Comparison of ENCODE assay signal across 30 cellular contexts in genomic region chr4:19399001-19399400, GRCh38.
DNase-seq lines count a peak whose midpoint lies in the region; ATAC-seq and TF ChIP-seq lines count a peak whose summit lies in the region.
"Had no signal": no experiment of that assay in that cellular context is flagged by ENCODE, and none has a peak within 500 bp of the region (broad histone marks: within the 10 kb centered on the region; RNA-seq: fewer than 3 reads in every experiment).

No MANE protein-coding gene starts in this region.

- H3K79me2 ChIP-seq in SK-N-SH (ENCODE audit: insufficient read depth), result no peaks in the 10 kb centered on the region
- no peaks in the 10 kb centered on the region for H3K79me2 ChIP-seq in fibroblast of lung (ENCODE audit: control insufficient read depth, insufficient read depth, low read length)

- no peak for TF ChIP-seq RAD21 in SK-N-SH (IDR thresholded peaks at IDR 0.05; ENCODE audit: low read length)

- H3K36me3 ChIP-seq in SK-N-SH (replicated peaks in 1 of 2; ENCODE audit: control insufficient read depth in 1 of 2, insufficient read depth in 2 of 2, low read length in 1 of 2), result no peaks in the 10 kb centered on the region
- no peaks in the 10 kb centered on the region for H3K36me3 ChIP-seq in RWPE2 (ENCODE audit: low read depth)
- H3K36me3 ChIP-seq in fibroblast of lung (ENCODE audit: control insufficient read depth, insufficient read depth, low read length), result no peaks in the 10 kb centered on the region
- no peaks in the 10 kb centered on the region for H3K36me3 ChIP-seq in ascending aorta

- DNase-seq in SK-N-SH (no peak), RWPE2 (ENCODE audit: low spot score) (no peak), fibroblast of lung (ENCODE audit: low read depth in 2 of 2) (peak; percentile 45 to 54), NCI-H774 (lab: John Stamatoyannopoulos, UW) (no peak), NAMALWA (ENCODE audit: low spot score) (no peak), ascending aorta (ENCODE audit: low spot score in 2 of 2) (no peak)
- DNase-seq: activated CD4-positive, alpha-beta T cell treated with anti-CD3 and anti-CD28 coated beads, Interleukin-2, amount 50 U/mL, for 4 hours; activated CD4-positive, CD25-positive, alpha-beta regulatory T cell; activated CD8-positive, alpha-beta memory T cell treated with anti-CD3 and anti-CD28 coated beads, Interleukin-2, amount 10 ng/mL, durations not matched to agents 7 days and 5 days; activated gamma-delta T cell; activated naive CD8-positive, alpha-beta T cell treated with anti-CD3 and anti-CD28 coated beads for 36 hours; activated T-cell treated with anti-CD3 and anti-CD28 coated beads, Interleukin-2, amount 50 U/mL, for 4 hours; CD4-positive, alpha-beta memory T cell; dermis blood vessel endothelial cell; endodermal cell; H9; mesendoderm; NCI-H146; NCI-H226; NCI-H82; right cardiac atrium; RPMI8226; stimulated activated naive CD4-positive, alpha-beta T cell had no signal

- ATAC-seq in SK-N-SH treated with all-trans-retinoic acid at 6 μM for 48 hours, result no peak; the same call in 2 of the 3 replicates
- ATAC-seq in RWPE2 (ENCODE audit: low read depth), result peak; percentile 48; the same call in 2 of the 3 replicates
- ATAC-seq in HG03521 (IDR thresholded peaks at IDR 0.05; ENCODE audit: unreplicated experiment), result no peak
- ATAC-seq: activated CD8-positive, alpha-beta memory T cell treated with anti-CD3 and anti-CD28 coated beads, Interleukin-2, amount 10 ng/mL, durations not matched to agents 7 days and 5 days; activated T-cell treated with anti-CD3 and anti-CD28 coated beads, Interleukin-2, amount 50 U/mL, for 4 hours; esophagus mucosa; GM12878; left lobe of liver; right cardiac atrium had no signal

- H3F3A ChIP-seq in SK-N-SH (replicated peaks; ENCODE audit: insufficient read depth), result peaks cover 5% of the 10 kb centered on the region

- no peaks in the 10 kb centered on the region for H4K20me1 ChIP-seq in SK-N-SH (ENCODE audit: insufficient read depth)
- no peaks in the 10 kb centered on the region for H4K20me1 ChIP-seq in fibroblast of lung (ENCODE audit: control insufficient read depth, extremely low read depth, insufficient read depth, low read length)

- no peaks in the 10 kb centered on the region for H3K9me2 ChIP-seq in SK-N-SH

- H3K9me3 ChIP-seq in SK-N-SH, result no peaks in the 10 kb centered on the region
- no peaks in the 10 kb centered on the region for H3K9me3 ChIP-seq in RWPE2 (ENCODE audit: severe bottlenecking)
- H3K9me3 ChIP-seq in fibroblast of lung (ENCODE audit: control insufficient read depth, insufficient read depth, low read depth, low read length), result no peaks in the 10 kb centered on the region
- no peaks in the 10 kb centered on the region for H3K9me3 ChIP-seq in ascending aorta

- H3K4me2 ChIP-seq in SK-N-SH, result no peak overlapping the region
- H3K4me2 ChIP-seq in fibroblast of lung (ENCODE audit: extremely low read depth, insufficient read depth, low read length), result no peak overlapping the region
- H3K4me2 ChIP-seq: smooth muscle cell had no signal

- H3K27ac ChIP-seq in SK-N-SH (ENCODE audit: low read depth in 2 of 2, low read length in 1 of 2) (no peak overlapping the region), RWPE2 (ENCODE audit: poor library complexity, severe bottlenecking) (peak overlapping the region; percentile 10), fibroblast of lung (ENCODE audit: insufficient read depth, low read length) (no peak overlapping the region), ascending aorta (no peak overlapping the region)
- H3K27ac ChIP-seq: 22Rv1 had no signal

- H3K4me3 ChIP-seq in SK-N-SH (ENCODE audit: low read depth in 2 of 2, low read length in 1 of 2) (no peak overlapping the region), RWPE2 (ENCODE audit: severe bottlenecking) (no peak overlapping the region), fibroblast of lung (replicated peaks in 1 of 4; ENCODE audit: control extremely low read depth in 1 of 4, insufficient read depth in 1 of 4, low read depth in 3 of 4, low read length in 4 of 4) (no peak overlapping the region), ascending aorta (no peak overlapping the region)
- H3K4me3 ChIP-seq: GM12878, smooth muscle cell had no signal

- H2AFZ ChIP-seq in SK-N-SH (ENCODE audit: low read depth) (no peak overlapping the region), fibroblast of lung (ENCODE audit: low read length) (no peak overlapping the region)

- POLR2A ChIA-PET in SK-N-SH (lab: Yijun Ruan, JAX), result no interaction called here

- CTCF ChIA-PET in SK-N-SH (lab: Yijun Ruan, JAX), result no interaction called here

- H3K4me1 ChIP-seq in SK-N-SH (ENCODE audit: control insufficient read depth in 1 of 2, insufficient read depth in 2 of 2, low read depth in 1 of 2, low read length in 1 of 2) (no peaks in the 10 kb centered on the region), RWPE2 (ENCODE audit: insufficient read depth, poor library complexity, severe bottlenecking) (peaks cover 6% of the 10 kb centered on the region), fibroblast of lung (ENCODE audit: control insufficient read depth, extremely low read depth, insufficient read depth, low read length) (no peaks in the 10 kb centered on the region), ascending aorta (no peaks in the 10 kb centered on the region)

- H3K27me3 ChIP-seq in SK-N-SH (ENCODE audit: insufficient read depth) (no peaks in the 10 kb centered on the region), RWPE2 (ENCODE audit: insufficient read depth, poor library complexity, severe bottlenecking) (no peaks in the 10 kb centered on the region), fibroblast of lung (ENCODE audit: control insufficient read depth, insufficient read depth, low read length) (no peaks in the 10 kb centered on the region), ascending aorta (no peaks in the 10 kb centered on the region)

- H3K9ac ChIP-seq in SK-N-SH (no peak overlapping the region), fibroblast of lung (ENCODE audit: insufficient read depth, low read length) (no peak overlapping the region)

- intact Hi-C loops in ascending aorta (cut with DNase I), result no loop called here

- TF ChIP-seq CTCF in SK-N-SH (IDR thresholded peaks at IDR 0.05) (no peak), RWPE2 (IDR thresholded peaks at IDR 0.05; ENCODE audit: poor library complexity, severe bottlenecking) (no peak), fibroblast of lung (conservative IDR thresholded peaks at IDR 0.05 in 1 of 2, IDR thresholded peaks at IDR 0.05 in 1 of 2; ENCODE audit: low read depth in 1 of 2, low read length in 2 of 2) (no peak), ascending aorta (IDR thresholded peaks at IDR 0.05) (no peak)

- no peak for TF ChIP-seq EP300 in SK-N-SH (IDR thresholded peaks at IDR 0.05; ENCODE audit: borderline replicate concordance in 1 of 2, low read depth in 1 of 2, low read length in 1 of 2)

TF ChIP-seq in SK-N-SH, 30 proteins besides CTCF, POLR2A, EP300 and RAD21:
- TF ChIP-seq TCF12 (IDR thresholded peaks at IDR 0.05), result 0 out of 2 replicates have a peak, but pooled peaks have one; percentile 8
- TF ChIP-seq FOSL2 (IDR thresholded peaks at IDR 0.05; ENCODE audit: borderline replicate concordance, low read depth), result 0 out of 2 replicates have a peak, but pooled peaks have one; percentile 40
- TF ChIP-seq JUND (IDR thresholded peaks at IDR 0.05), result peak; percentile 44; the same call in 1 of the 2 replicates
- 0 out of 2 replicates have a peak, but pooled peaks have one; percentile 9 for TF ChIP-seq PBX3 (IDR thresholded peaks at IDR 0.05)
- no peak for TF ChIP-seq SIN3A (IDR thresholded peaks at IDR 0.05; ENCODE audit: borderline replicate concordance, low read depth, low read length)
- TF ChIP-seq GATA2 (CRISPR knock-in tag; IDR thresholded peaks at IDR 0.05), result no peak

TF ChIP-seq in SK-N-SH treated with all-trans-retinoic acid at 6 μM for 48 hours, 23 proteins besides CTCF, POLR2A, EP300 and RAD21 (continues in another document):
- no peak for TF ChIP-seq TCF4 (CRISPR knock-in tag; IDR thresholded peaks at IDR 0.05; ENCODE audit: borderline replicate concordance)
- no peak for TF ChIP-seq POU6F1 (CRISPR knock-in tag; IDR thresholded peaks at IDR 0.05; ENCODE audit: borderline replicate concordance, low read depth)
- no peak for TF ChIP-seq GLIS3 (CRISPR knock-in tag; IDR thresholded peaks at IDR 0.05)
- TF ChIP-seq ESRRG (CRISPR knock-in tag; IDR thresholded peaks at IDR 0.05), result no peak
- TF ChIP-seq PPARA (CRISPR knock-in tag; IDR thresholded peaks at IDR 0.05; ENCODE audit: borderline replicate concordance), result no peak
- no peak for TF ChIP-seq PATZ1 (CRISPR knock-in tag; IDR thresholded peaks at IDR 0.05; ENCODE audit: borderline replicate concordance)

Comparison
In these comparisons a context has a peak if more than half of its experiments do, and no peak if none do; other contexts are left out.
1. DNase-seq: peak in fibroblast of lung (2 of 2); none in SK-N-SH (single experiment), RWPE2 (single experiment), NCI-H774 (single experiment), NAMALWA (single experiment) and ascending aorta (0 of 2).